ENCODE assay signal across 9 cellular contexts in the genomic region with DNA sequence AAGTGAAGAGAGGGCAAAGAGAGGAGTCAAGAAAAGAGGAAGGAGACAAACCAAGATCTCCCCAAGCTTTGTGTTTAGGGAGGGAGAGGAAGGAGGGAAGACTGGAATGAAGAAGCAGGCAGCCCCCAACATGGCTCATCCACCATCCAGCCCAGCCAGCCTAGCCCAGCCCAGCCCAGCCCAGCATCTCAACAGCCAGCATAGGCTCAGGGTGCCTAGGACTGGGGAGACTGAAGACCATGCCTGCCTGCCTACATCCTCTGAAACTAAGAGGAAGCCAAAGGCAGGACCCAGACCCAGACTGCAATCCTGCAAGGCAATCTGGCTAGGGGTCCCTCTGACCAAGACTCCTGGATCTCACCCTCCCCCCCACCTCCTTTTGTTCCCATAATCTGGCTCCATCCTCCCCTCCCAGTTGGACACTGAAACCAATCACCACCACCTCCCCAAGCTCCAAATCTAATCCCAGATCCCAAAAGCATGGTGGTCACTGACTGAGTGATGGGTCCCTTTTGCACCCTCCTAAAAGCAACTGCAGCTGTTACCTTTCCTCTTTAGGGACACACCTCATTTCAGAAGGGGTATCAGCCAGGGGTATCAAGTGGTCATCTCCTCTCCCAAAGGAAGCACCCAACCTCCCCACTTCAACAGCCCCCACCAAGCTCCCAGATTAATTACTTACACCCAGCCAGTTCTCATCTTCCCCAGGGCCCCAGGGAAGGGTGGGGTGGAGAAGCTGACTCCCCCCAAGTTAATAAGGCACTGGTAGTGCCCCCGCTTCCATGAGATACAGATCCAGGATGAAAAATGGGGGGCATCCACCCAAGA. TPM values are rescaled to one million over a fixed set of nuclear protein-coding genes. Genes with fewer than 3 reads are reported as not detected.
DNase-seq lines count a peak whose midpoint lies in the region; FAIRE-seq and TF ChIP-seq lines count a peak whose summit lies in the region.
"Had no signal": no experiment of that assay in that cellular context is flagged by ENCODE, and none has a peak within 500 bp of the region (broad histone marks: within the 10 kb centered on the region; RNA-seq: fewer than 3 reads in every experiment).

No MANE protein-coding gene starts in this region.

- H3K9ac ChIP-seq in GM23248, result peak overlapping the region; percentile 94
- peak overlapping the region; percentile 86 for H3K9ac ChIP-seq in SK-N-MC (ENCODE audit: insufficient read length)

- H3K4me2 ChIP-seq in GM23248 (ENCODE audit: unreplicated experiment), result peak overlapping the region; percentile 89

- H4K20me1 ChIP-seq in GM23248 (ENCODE audit: insufficient read depth), result no peaks in the 10 kb centered on the region

- H3K9me2 ChIP-seq in GM23248 (ENCODE audit: insufficient read depth), result no peaks in the 10 kb centered on the region

- no peak overlapping the region for H3K27ac ChIP-seq in GM23248
- no peak overlapping the region for H3K27ac ChIP-seq in SK-N-MC

- in situ Hi-C loops in GM23248 (cut with MboI), result no loop called here

- DNase-seq in GM23248 (no peak), SK-N-MC (ENCODE audit: low read depth, low spot score) (no peak), fibroblast of mammary gland (ENCODE audit: low read depth) (no peak), retinal pigment epithelial cell (ENCODE audit: low read depth) (no peak), amniotic stem cell (lab: John Stamatoyannopoulos, UW) (no peak), DMS53 treated with DMSO at 0.1 percent for 48 hours (lab: John Stamatoyannopoulos, UW; ENCODE audit: unreplicated experiment) (no peak), GM19239 (ENCODE audit: insufficient read length, low spot score) (no peak)
- DNase-seq in stimulated activated CD4-positive, alpha-beta T cell treated with anti-CD3 and anti-CD28 coated beads, Interleukin-4, amount 100 ng/mL, for 24 hours, result no peak

- no peaks in the 10 kb centered on the region for H3K27me3 ChIP-seq in GM23248 (replicated peaks; ENCODE audit: insufficient read depth)

- H2AFZ ChIP-seq in GM23248, result no peak overlapping the region

- peak overlapping the region; percentile 78 for H3K4me3 ChIP-seq in GM23248
- peak overlapping the region; percentile 97 for H3K4me3 ChIP-seq in SK-N-MC
- peak overlapping the region; percentile 69 for H3K4me3 ChIP-seq in fibroblast of mammary gland (ENCODE audit: control insufficient read depth, low read depth, low read length)
- H3K4me3 ChIP-seq in retinal pigment epithelial cell (ENCODE audit: low read length), result peak overlapping the region; percentile 82

- peaks cover 61% of the 10 kb centered on the region for H3K79me2 ChIP-seq in GM23248 (ENCODE audit: insufficient read depth)

- no peak for FAIRE-seq in GM19239 (lab: Jason Lieb, UNC)
- FAIRE-seq: urothelium cell line had no signal

- 0 to 25% methylated on average over 1 of the region's 1 CpG for WGBS in GM23248 (ENCODE audit: low coverage in 1 of 2, low lambda C conversion rate in 2 of 2, missing lambda C conversion rate in 2 of 2), 2 experiments

- H3F3A ChIP-seq in GM23248 (ENCODE audit: insufficient read depth), result no peaks in the 10 kb centered on the region

- no peaks in the 10 kb centered on the region for H3K9me3 ChIP-seq in GM23248 (ENCODE audit: low read depth)
- H3K9me3 ChIP-seq in SK-N-MC (ENCODE audit: low read depth, low read length), result no peaks in the 10 kb centered on the region

- H3K36me3 ChIP-seq in GM23248 (ENCODE audit: low read depth), result no peaks in the 10 kb centered on the region
- no peaks in the 10 kb centered on the region for H3K36me3 ChIP-seq in SK-N-MC (ENCODE audit: insufficient read depth, low read length)

- TF ChIP-seq CTCF in fibroblast of mammary gland (conservative IDR thresholded peaks at IDR 0.05; ENCODE audit: control insufficient read depth, insufficient read depth, low read depth, low read length) (no peak), retinal pigment epithelial cell (conservative IDR thresholded peaks at IDR 0.05; ENCODE audit: low read depth, low read length) (no peak)

- peaks cover 14% of the 10 kb centered on the region for H3K4me1 ChIP-seq in GM23248 (ENCODE audit: insufficient read depth)

RNA-seq across cellular contexts. Expression of gene HDAC5, which starts 1.2 kb away (rescaled TPM):
- 84.4 and 98.7 TPM in 2 replicates for total RNA-seq in GM23248 (2014; rRNA removed; shearing (Covaris generic))
- 28.5 and 32.2 TPM in 2 replicates for polyA plus RNA-seq in GM23248 (2016; fragmentation: Nextera tagmentation; extraction: Ambion mirVana)

RNA-seq across cellular contexts. Expression of gene HROB, which starts 19.5 kb away (rescaled TPM):
- total RNA-seq in GM23248 (2014; rRNA removed; shearing (Covaris generic)), result 1.3 and 1.8 TPM in 2 replicates
- 3.5 and 3.6 TPM in 2 replicates for polyA plus RNA-seq in GM23248 (2016; fragmentation: Nextera tagmentation; extraction: Ambion mirVana)

RNA-seq across cellular contexts. Expression of gene ASB16, which starts 48.3 kb away (rescaled TPM):
- not detected in 2 replicates for total RNA-seq in GM23248 (2014; rRNA removed; shearing (Covaris generic))
- 0.22 and 0.25 TPM in 2 replicates for polyA plus RNA-seq in GM23248 (2016; fragmentation: Nextera tagmentation; extraction: Ambion mirVana)

RNA-seq across cellular contexts. Expression of gene G6PC3, which starts 51.7 kb away (rescaled TPM):
- 57.4 and 68.5 TPM in 2 replicates for total RNA-seq in GM23248 (2014; rRNA removed; shearing (Covaris generic))
- 121 and 128 TPM in 2 replicates for polyA plus RNA-seq in GM23248 (2016; fragmentation: Nextera tagmentation; extraction: Ambion mirVana)

RNA-seq across cellular contexts. Expression of gene LSM12, which starts 55.7 kb away (rescaled TPM):
- total RNA-seq in GM23248 (2014; rRNA removed; shearing (Covaris generic)), result 36.1 and 49.4 TPM in 2 replicates
- polyA plus RNA-seq in GM23248 (2016; fragmentation: Nextera tagmentation; extraction: Ambion mirVana), result 122 and 125 TPM in 2 replicates
